2 cellular contexts compared by ENCODE assay signal in genomic region chr17:79883202-79883601, GRCh38.
A peak's percentile ranks its signal among the peaks of the same experiment; 100 is the strongest.
TF ChIP-seq lines count a peak whose summit lies in the region.

No MANE protein-coding gene starts in this region.

TF ChIP-seq in HepG2, 621 proteins besides CTCF, POLR2A, EP300 and RAD21:
- TF ChIP-seq HNRNPK (IDR thresholded peaks at IDR 0.05; ENCODE audit: low read depth, low read length, poor library complexity, severe bottlenecking) (peak; percentile 4), MED13 (CRISPR knock-in tag; IDR thresholded peaks at IDR 0.05) (no peak)
TF ChIP-seq in HepG2: peak in this region for 1.

TF ChIP-seq in H1, 55 proteins besides CTCF, POLR2A, EP300 and RAD21:
- no peak for TF ChIP-seq BRCA1 (IDR thresholded peaks at IDR 0.05; ENCODE audit: low read depth, low read length)
- no peak for TF ChIP-seq PHF8 (conservative IDR thresholded peaks at IDR 0.05; ENCODE audit: low read depth, low read length)
- no peak for TF ChIP-seq SIX5 (IDR thresholded peaks at IDR 0.05; ENCODE audit: low read depth, low read length)
- no peak for TF ChIP-seq SP2 (IDR thresholded peaks at IDR 0.05; ENCODE audit: low read length)
- TF ChIP-seq NRF1 (IDR thresholded peaks at IDR 0.05; ENCODE audit: low read depth, low read length): no peak
- TF ChIP-seq CREB1 (IDR thresholded peaks at IDR 0.05): no peak
- TF ChIP-seq POLR2AphosphoS5 (IDR thresholded peaks at IDR 0.05; ENCODE audit: low read depth, low read length): no peak
- TF ChIP-seq YY1 (IDR thresholded peaks at IDR 0.05; ENCODE audit: low read depth, low read length): no peak
